In genomic region chr4:145178740-145179139, GRCh38 we compare ENCODE assay signal across 1 cellular context.
TF ChIP-seq lines count a peak whose summit lies in the region.

No MANE protein-coding gene starts in this region.

TF ChIP-seq in HepG2, 621 proteins besides CTCF, POLR2A, EP300 and RAD21 (continued from another document):
- TF ChIP-seq, protein P1, sequence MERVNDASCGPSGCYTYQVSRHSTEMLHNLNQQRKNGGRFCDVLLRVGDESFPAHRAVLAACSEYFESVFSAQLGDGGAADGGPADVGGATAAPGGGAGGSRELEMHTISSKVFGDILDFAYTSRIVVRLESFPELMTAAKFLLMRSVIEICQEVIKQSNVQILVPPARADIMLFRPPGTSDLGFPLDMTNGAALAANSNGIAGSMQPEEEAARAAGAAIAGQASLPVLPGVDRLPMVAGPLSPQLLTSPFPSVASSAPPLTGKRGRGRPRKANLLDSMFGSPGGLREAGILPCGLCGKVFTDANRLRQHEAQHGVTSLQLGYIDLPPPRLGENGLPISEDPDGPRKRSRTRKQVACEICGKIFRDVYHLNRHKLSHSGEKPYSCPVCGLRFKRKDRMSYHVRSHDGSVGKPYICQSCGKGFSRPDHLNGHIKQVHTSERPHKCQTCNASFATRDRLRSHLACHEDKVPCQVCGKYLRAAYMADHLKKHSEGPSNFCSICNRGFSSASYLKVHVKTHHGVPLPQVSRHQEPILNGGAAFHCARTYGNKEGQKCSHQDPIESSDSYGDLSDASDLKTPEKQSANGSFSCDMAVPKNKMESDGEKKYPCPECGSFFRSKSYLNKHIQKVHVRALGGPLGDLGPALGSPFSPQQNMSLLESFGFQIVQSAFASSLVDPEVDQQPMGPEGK (CRISPR knock-in tag; IDR thresholded peaks at IDR 0.05): no peak
